In genomic region chr2:130160838-130161705, GRCh38 we compare ENCODE assay signal across 10 cellular contexts. TPM values are rescaled to one million over a fixed set of nuclear protein-coding genes. Genes with fewer than 3 reads are reported as not detected.
DNase-seq lines count a peak whose midpoint lies in the region; ATAC-seq and TF ChIP-seq lines count a peak whose summit lies in the region.
"Not testable (repeated sequence)": the region's sequence is repeated elsewhere in the genome, so short reads cannot be mapped to it uniquely, and the experiment has no call there.
"Had no signal": no experiment of that assay in that cellular context is flagged by ENCODE, and none has a peak within 500 bp of the region (broad histone marks: within the 10 kb centered on the region; RNA-seq: fewer than 3 reads in every experiment).

No MANE protein-coding gene starts in this region.

- H3K14ac ChIP-seq in H9 (ENCODE audit: insufficient read depth, low read length): not testable (repeated sequence)

- H3K4me3 ChIP-seq in brain microvascular endothelial cell (ENCODE audit: low read depth, low read length); right cardiac atrium (ENCODE audit: low read length); neural progenitor cell: not testable (repeated sequence)

- H3T11ph ChIP-seq in H9 (ENCODE audit: low read length): not testable (repeated sequence)

- not testable (repeated sequence) for H2AFZ ChIP-seq in H9 (ENCODE audit: low read length); neural progenitor cell (replicated peaks)

- not testable (repeated sequence) for H3K79me1 ChIP-seq in H9 (ENCODE audit: insufficient read depth, low read depth, low read length, poor library complexity, severe bottlenecking)

- not testable (repeated sequence) for H3K27ac ChIP-seq in H9 (ENCODE audit: insufficient read length, low read depth, low read length); brain microvascular endothelial cell
- H3K27ac ChIP-seq in right cardiac atrium (ENCODE audit: low read length) (peak overlapping the region; percentile 3), neural progenitor cell (peak overlapping the region; percentile 70)

- H2AK5ac ChIP-seq in H9 (ENCODE audit: insufficient read length, low read length): not testable (repeated sequence)

- not testable (repeated sequence) for H3K23me2 ChIP-seq in H9 (ENCODE audit: insufficient read length, low read depth, low read length, poor library complexity, severe bottlenecking)

- not testable (repeated sequence) for H3K9ac ChIP-seq in H9 (ENCODE audit: extremely low read depth, insufficient read length, low read length); neural progenitor cell

- DNase-seq in H9 (peak; percentile 54), SK-MEL-5 (ENCODE audit: low read depth, low spot score) (peak; percentile 7), Right ventricle myocardium inferior (ENCODE audit: missing footprints) (peak; percentile 71), right cardiac atrium (peak in 2 of 3 donors; percentile 77 to 81), medulla oblongata (ENCODE audit: extremely low spot score) (peak; percentile 48), neural progenitor cell (ENCODE audit: low spot score) (peak; percentile 39)
- DNase-seq in brain microvascular endothelial cell: not testable (repeated sequence)

- H3K4me1 Mint-ChIP-seq in H9, neural progenitor cell: not testable (repeated sequence)

- H2BK5ac ChIP-seq in H9 (ENCODE audit: insufficient read length, low read length): not testable (repeated sequence)

- H3K4me1 ChIP-seq in H9 (ENCODE audit: insufficient read depth, low read length); right cardiac atrium (ENCODE audit: control insufficient read depth, insufficient read depth, low read length); neural progenitor cell: not testable (repeated sequence)

- not testable (repeated sequence) for H3F3A ChIP-seq in neural progenitor cell (ENCODE audit: low read depth)

- in situ Hi-C loops in SK-MEL-5 (cut with HindIII; ENCODE audit: low pct_unique_long_range_greater_than_20kb, low sequenced_read_pairs); brain microvascular endothelial cell (cut with HindIII; ENCODE audit: low pct_ligation_motif_present, low sequenced_read_pairs): not testable (repeated sequence)

- not testable (repeated sequence) for H2BK12ac ChIP-seq in H9 (ENCODE audit: insufficient read length, low read depth, low read length)

- H3K23ac ChIP-seq in H9 (ENCODE audit: insufficient read length, low read depth, low read length): not testable (repeated sequence)

- not testable (repeated sequence) for H4K20me1 ChIP-seq in H9 (ENCODE audit: control insufficient read depth, insufficient read depth, insufficient read length)
- H4K20me1 ChIP-seq in neural progenitor cell (ENCODE audit: low read depth): peaks cover 10% of the 10 kb centered on the region

- not testable (repeated sequence) for H3K18ac ChIP-seq in H9 (ENCODE audit: insufficient read length, low read depth, low read length)

- not testable (repeated sequence) for H2BK15ac ChIP-seq in H9 (ENCODE audit: low read depth, low read length)

- TF ChIP-seq CTCF in H9 (conservative IDR thresholded peaks at IDR 0.05): peak; percentile 31; the same call in 2 of the 3 replicates
- TF ChIP-seq CTCF in brain microvascular endothelial cell (IDR thresholded peaks at IDR 0.05; ENCODE audit: low read depth, low read length, missing control alignments): peak; percentile 20
- TF ChIP-seq CTCF in neural progenitor cell (IDR thresholded peaks at IDR 0.05): peak; percentile 40

- not testable (repeated sequence) for H3K27me3 ChIP-seq in H9 (ENCODE audit: insufficient read depth, low read length); brain microvascular endothelial cell (replicated peaks); right cardiac atrium (ENCODE audit: control insufficient read depth, insufficient read depth); neural progenitor cell

- H3K27ac Mint-ChIP-seq in H9: peak overlapping the region in 2 of 3 experiments; percentile 74 to 92; a peak in 3 of 7 replicates
- not testable (repeated sequence) for H3K27ac Mint-ChIP-seq in neural progenitor cell

- H4K91ac ChIP-seq in H9 (ENCODE audit: insufficient read length, low read depth, low read length): not testable (repeated sequence)

- H3K27me3 Mint-ChIP-seq in H9 (ENCODE audit: low read depth); neural progenitor cell (ENCODE audit: insufficient read depth, low read depth): not testable (repeated sequence)

- not testable (repeated sequence) for H4K8ac ChIP-seq in H9 (replicated peaks; ENCODE audit: insufficient read length, low read depth, low read length)

- not testable (repeated sequence) for H3K4ac ChIP-seq in H9 (ENCODE audit: low read depth, low read length)

- intact Hi-C loops in Right ventricle myocardium inferior (cut with DNase I); right cardiac atrium (cut with DNase I): not testable (repeated sequence)

- peaks cover 13% of the 10 kb centered on the region for H3K36me3 ChIP-seq in brain microvascular endothelial cell (replicated peaks)
- not testable (repeated sequence) for H3K36me3 ChIP-seq in neural progenitor cell

- H3K36me3 Mint-ChIP-seq in H9 (ENCODE audit: insufficient read depth in 1 of 3, low read depth in 3 of 3): peaks cover 16 to 55% (median 35%) of the 10 kb centered on the region in 3 experiments; a peak in 6 of 7 replicates
- not testable (repeated sequence) for H3K36me3 Mint-ChIP-seq in neural progenitor cell

- H3K79me2 ChIP-seq in H9 (ENCODE audit: insufficient read depth, low read length); neural progenitor cell (ENCODE audit: low read depth): not testable (repeated sequence)

- H3K9me3 Mint-ChIP-seq in H9, neural progenitor cell: not testable (repeated sequence)

- H2BK20ac ChIP-seq in H9 (ENCODE audit: low read depth, low read length, poor library complexity, severe bottlenecking): not testable (repeated sequence)

- WGBS in H9 (ENCODE audit: extremely low coverage, insufficient read length, low lambda C conversion rate): no CpG with 5 or more reads among the region's 25 CpGs
- 54% methylated on average over 25 of the region's 25 CpGs for WGBS in right cardiac atrium

- H3K4me3 Mint-ChIP-seq in H9, neural progenitor cell: not testable (repeated sequence)

- H2BK120ac ChIP-seq in H9 (ENCODE audit: low read depth, low read length, poor library complexity, severe bottlenecking): not testable (repeated sequence)

- not testable (repeated sequence) for H3K56ac ChIP-seq in H9 (ENCODE audit: insufficient read length, low read depth, low read length)

- not testable (repeated sequence) for H3K9me3 ChIP-seq in H9 (ENCODE audit: control insufficient read depth, low read depth, low read length); right cardiac atrium (ENCODE audit: control insufficient read depth, low read length); neural progenitor cell (ENCODE audit: low read depth)

- ATAC-seq in Right ventricle myocardium inferior (peak; percentile 80), right cardiac atrium (peak; percentile 70 to 79)

- H3K4me2 ChIP-seq in H9 (ENCODE audit: insufficient read depth, insufficient read length, low read length): not testable (repeated sequence)
- H3K4me2 ChIP-seq in neural progenitor cell: peak overlapping the region; percentile 38

- not testable (repeated sequence) for H4K5ac ChIP-seq in H9 (ENCODE audit: insufficient read length, low read depth, low read length)

RNA-seq across cellular contexts. Expression of gene CCDC74B, which starts 16.2 kb away (rescaled TPM):
- total RNA-seq in H9 (2021) (5.9 and 6.7 TPM in 2 replicates), Right ventricle myocardium inferior (0.97 TPM), right cardiac atrium (1 to 10 TPM in 2 of 4 donors, under 1 TPM in 2; 0.72 to 2.2 (median 1.1) TPM), neural progenitor cell (ENCODE audit: low replicate concordance) (8.8 and 13.8 TPM in 2 replicates)
- total RNA-seq in SK-MEL-5 (2014; rRNA removed; shearing (Covaris generic)): 1.3 and 2.9 TPM in 2 replicates
- polyA plus RNA-seq in SK-MEL-5 (2015; cell fraction: cytosol; rRNA removed): 3.7 and 5.1 TPM in 2 replicates
- polyA plus RNA-seq in SK-MEL-5 (2015; cell fraction: nucleus; rRNA removed): 5.9 and 21.0 TPM in 2 replicates
- 1.9 TPM for polyA plus RNA-seq in right cardiac atrium

RNA-seq across cellular contexts. Expression of gene SMPD4, which starts 20.3 kb away (rescaled TPM):
- total RNA-seq in H9 (2021): 104 and 105 TPM in 2 replicates
- 12.8 and 16.1 TPM in 2 replicates for total RNA-seq in SK-MEL-5 (2014; rRNA removed; shearing (Covaris generic))
- 51.3 and 58.6 TPM in 2 replicates for polyA plus RNA-seq in SK-MEL-5 (2015; cell fraction: cytosol; rRNA removed)
- polyA plus RNA-seq in SK-MEL-5 (2015; cell fraction: nucleus; rRNA removed): 320 and 336 TPM in 2 replicates
- 25.6 TPM for total RNA-seq in Right ventricle myocardium inferior
- total RNA-seq in right cardiac atrium: 10 to 100 TPM; 22.3 to 24.8 (median 24.2) TPM
- 19.9 TPM for polyA plus RNA-seq in right cardiac atrium
- total RNA-seq in neural progenitor cell (ENCODE audit: low replicate concordance): 23.6 and 45.1 TPM in 2 replicates

RNA-seq across cellular contexts. Expression of gene MZT2B, which starts 21.0 kb away (rescaled TPM):
- total RNA-seq in H9 (2021) (198 and 203 TPM in 2 replicates), Right ventricle myocardium inferior (595 TPM), right cardiac atrium (100 to 1,000 TPM; 222 to 339 (median 260) TPM), neural progenitor cell (ENCODE audit: low replicate concordance) (21.4 and 91.8 TPM in 2 replicates)
- 98.7 and 112 TPM in 2 replicates for total RNA-seq in SK-MEL-5 (2014; rRNA removed; shearing (Covaris generic))
- 160 and 208 TPM in 2 replicates for polyA plus RNA-seq in SK-MEL-5 (2015; cell fraction: cytosol; rRNA removed)
- polyA plus RNA-seq in SK-MEL-5 (2015; cell fraction: nucleus; rRNA removed): 23.2 and 32.2 TPM in 2 replicates
- polyA plus RNA-seq in right cardiac atrium: 287 TPM

RNA-seq across cellular contexts. Expression of gene POTEF, which starts 32.0 kb away (rescaled TPM):
- 8.2 and 10.5 TPM in 2 replicates for total RNA-seq in H9 (2021)
- total RNA-seq in SK-MEL-5 (2014; rRNA removed; shearing (Covaris generic)): 0.11 TPM in 1 of 2 replicates, not detected in the other
- polyA plus RNA-seq in SK-MEL-5 (2015; cell fraction: cytosol; rRNA removed): 0.12 TPM in 1 of 2 replicates, not detected in the other
- polyA plus RNA-seq in SK-MEL-5 (2015; cell fraction: nucleus; rRNA removed): 0.75 TPM in 1 of 2 replicates, not detected in the other
- total RNA-seq in Right ventricle myocardium inferior: not detected
- total RNA-seq in right cardiac atrium: under 1 TPM in 3 of 4 donors, not detected in 1; 0.08 to 0.23 (median 0.15) TPM
- polyA plus RNA-seq in right cardiac atrium: 0.05 TPM
- 15.1 and 17.6 TPM in 2 replicates for total RNA-seq in neural progenitor cell (ENCODE audit: low replicate concordance)
- total RNA-seq: CD8-positive, alpha-beta T cell had no signal

RNA-seq across cellular contexts. Expression of gene TUBA3E, which starts 37.2 kb away (rescaled TPM):
- 0.13 and 0.26 TPM in 2 replicates for total RNA-seq in H9 (2021)
- not detected in 2 replicates for total RNA-seq in SK-MEL-5 (2014; rRNA removed; shearing (Covaris generic))
- polyA plus RNA-seq in SK-MEL-5 (2015; cell fraction: cytosol; rRNA removed): not detected in 2 replicates
- polyA plus RNA-seq in SK-MEL-5 (2015; cell fraction: nucleus; rRNA removed): not detected in 2 replicates
- total RNA-seq in Right ventricle myocardium inferior: 80.0 TPM
- 10 to 100 TPM in 2 of 4 donors, 1 to 10 TPM in 2; 2.8 to 17.2 (median 9.4) TPM for total RNA-seq in right cardiac atrium
- polyA plus RNA-seq in right cardiac atrium: 28.8 TPM
- not detected in 2 replicates for total RNA-seq in neural progenitor cell (ENCODE audit: low replicate concordance)
- total RNA-seq: CD8-positive, alpha-beta T cell; G401; HT-29 had no signal
